Comparison of ENCODE assay signal across 21 cellular contexts in the genomic region with DNA sequence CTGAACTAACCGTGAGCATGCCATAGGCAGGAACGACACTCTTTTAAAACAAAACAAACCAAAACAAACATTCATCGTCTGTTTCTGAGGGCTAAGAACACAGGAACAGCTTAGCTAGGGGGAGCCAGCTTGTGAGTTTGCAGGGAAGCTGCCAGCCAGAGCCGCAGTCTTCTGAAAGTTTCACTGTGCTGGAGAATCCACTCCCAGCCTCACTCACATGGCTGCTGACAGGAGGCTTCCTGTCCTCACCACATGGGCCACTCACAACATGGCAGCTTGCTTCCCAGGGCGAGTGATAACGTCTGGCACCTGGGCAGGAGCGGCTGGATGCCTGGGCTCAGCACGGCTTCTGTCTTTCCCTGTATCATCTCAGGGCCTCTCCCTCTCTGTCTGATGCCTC.
"Had no signal": no experiment of that assay in that cellular context is flagged by ENCODE, and none has a peak within 500 bp of the region (broad histone marks: within the 10 kb centered on the region; RNA-seq: fewer than 3 reads in every experiment).

No MANE protein-coding gene starts in this region.

- ATAC-seq: effector memory CD8-positive, alpha-beta T cell; left colon; left ventricle myocardium superior; lower lobe of right lung; mucosa of descending colon; psoas muscle; right cardiac atrium; stimulated activated effector memory CD8-positive, alpha-beta T cell treated with anti-CD3 and anti-CD28 coated beads, Interleukin-12 subunit alpha, Interleukin-12 subunit beta, amount 100 ng/mL, for 72 hours had no signal

- DNase-seq: cortex of kidney; effector memory CD8-positive, alpha-beta T cell; immature natural killer cell; islet precursor cell; kidney glomerular epithelial cell; left colon; left ventricle myocardium superior; lower lobe of right lung; mucosa of descending colon; naive B cell; occipital lobe; ovary; psoas muscle; right cardiac atrium; sigmoid colon; stimulated activated CD4-positive, alpha-beta T cell treated with anti-CD3 and anti-CD28 coated beads, Interleukin-2, amount 100 ng/mL, for 24 hours; stimulated activated CD4-positive, alpha-beta T cell treated with anti-CD3 and anti-CD28 coated beads, Interleukin-4, amount 100 ng/mL, for 24 hours; stimulated activated naive CD4-positive, alpha-beta T cell treated with Interleukin-2 at 50 U/mL for 16 hours; stomach; tibial artery had no signal

- H3K4me1 ChIP-seq: lower lobe of right lung, psoas muscle, sigmoid colon, stomach, tibial artery had no signal

- H3K27ac ChIP-seq: lower lobe of right lung, ovary, psoas muscle, sigmoid colon, stomach, tibial artery had no signal

- H3K36me3 ChIP-seq: lower lobe of right lung, ovary, sigmoid colon, stomach, tibial artery had no signal

- H3K9me3 ChIP-seq: mucosa of descending colon, ovary, sigmoid colon had no signal

- H3K27me3 ChIP-seq: ovary, sigmoid colon, stomach had no signal

- H3K4me3 ChIP-seq: lower lobe of right lung, mucosa of descending colon, ovary, psoas muscle, sigmoid colon, stomach, tibial artery had no signal
